12 cellular contexts compared by ENCODE assay signal in the genomic region with DNA sequence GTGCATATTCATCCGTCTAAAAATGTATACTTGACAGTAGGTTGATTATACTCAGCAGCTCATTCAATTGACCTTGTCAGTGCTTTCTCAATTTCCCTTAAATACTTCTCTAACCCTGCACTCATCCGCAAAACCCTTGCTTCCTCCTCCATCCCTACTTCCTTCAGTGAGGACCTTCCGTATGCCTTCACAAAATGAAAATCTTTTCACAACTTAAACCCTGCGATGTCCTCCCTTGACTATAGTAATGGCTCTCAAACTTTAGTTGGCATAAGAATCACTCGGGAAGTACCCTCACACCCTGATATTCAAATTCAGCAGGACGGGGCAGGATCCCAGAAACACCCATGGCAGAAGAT. TPM values are rescaled to one million over a fixed set of nuclear protein-coding genes. Genes with fewer than 3 reads are reported as not detected.
DNase-seq lines count a peak whose midpoint lies in the region; ATAC-seq and TF ChIP-seq lines count a peak whose summit lies in the region.
"Had no signal": no experiment of that assay in that cellular context is flagged by ENCODE, and none has a peak within 500 bp of the region (broad histone marks: within the 10 kb centered on the region; RNA-seq: fewer than 3 reads in every experiment).

No MANE protein-coding gene starts in this region.

- H3K4me1 Mint-ChIP-seq in MCF 10A (ENCODE audit: insufficient read depth, unreplicated experiment), result peaks cover 25% of the 10 kb centered on the region
- H3K4me1 Mint-ChIP-seq in effector memory CD8-positive, alpha-beta T cell (ENCODE audit: low read depth in 2 of 2), result peaks cover 52 to 54% of the 10 kb centered on the region in 2 donors

- 94% methylated on average over 6 of the region's 6 CpGs for WGBS in mammary epithelial cell (ENCODE audit: low coverage, missing lambda C conversion rate)

- H3K79me2 ChIP-seq in mammary epithelial cell (ENCODE audit: insufficient read depth, low read length), result peaks cover 78% of the 10 kb centered on the region
- H3K79me2 ChIP-seq in OCI-LY3 (ENCODE audit: low read length), result no peaks in the 10 kb centered on the region

- DNase-seq in MCF 10A (ENCODE audit: unreplicated experiment) (no peak), mammary epithelial cell (no peak), NCI-H82 treated with DMSO at 0.1 percent for 48 hours (lab: John Stamatoyannopoulos, UW; ENCODE audit: unreplicated experiment) (no peak), kidney glomerular epithelial cell (lab: John Stamatoyannopoulos, UW) (no peak)
- no peak for DNase-seq in effector memory CD8-positive, alpha-beta T cell
- DNase-seq: NCI-H1694, NCI-H748 treated with DMSO at 0.1 percent for 48 hours had no signal

- CTCF ChIA-PET in MCF 10A (lab: Yijun Ruan, JAX), result no interaction called here
- CTCF ChIA-PET in mammary epithelial cell (lab: Charles Lee; ENCODE audit: low non-redundant PET), result no interaction called here

- no peak overlapping the region for H3K9ac ChIP-seq in mammary epithelial cell (ENCODE audit: insufficient read depth, low read length)
- no peak overlapping the region for H3K9ac ChIP-seq in OCI-LY3 (ENCODE audit: low read length)

- H3K36me3 ChIP-seq in mammary epithelial cell (ENCODE audit: insufficient read depth, low read length) (no peaks in the 10 kb centered on the region), OCI-LY3 (replicated peaks; ENCODE audit: low read depth, low read length) (no peaks in the 10 kb centered on the region)

- in situ Hi-C loops in mammary epithelial cell (cut with MboI; ENCODE audit: low sequenced_read_pairs in 2 of 2), result no loop called here

- intact Hi-C loops in MCF 10A (cut with micrococcal nuclease), result no loop called here
- intact Hi-C loops in mammary epithelial cell (cut with micrococcal nuclease), result no loop called here

- H3K4me1 ChIP-seq in mammary epithelial cell (ENCODE audit: insufficient read depth, low read length) (peaks cover 16% of the 10 kb centered on the region), OCI-LY3 (ENCODE audit: low read length) (peaks cover 10% of the 10 kb centered on the region)

- POLR2A ChIA-PET in MCF 10A (lab: Yijun Ruan, JAX), result no interaction called here

- no peaks in the 10 kb centered on the region for H3K27me3 Mint-ChIP-seq in MCF 10A (ENCODE audit: insufficient read depth, unreplicated experiment)
- no peaks in the 10 kb centered on the region for H3K27me3 Mint-ChIP-seq in effector memory CD8-positive, alpha-beta T cell

- no peaks in the 10 kb centered on the region for H3K9me3 Mint-ChIP-seq in MCF 10A (ENCODE audit: unreplicated experiment)
- H3K9me3 Mint-ChIP-seq in effector memory CD8-positive, alpha-beta T cell, result no peaks in the 10 kb centered on the region
- H3K9me3 Mint-ChIP-seq: mesothelial cell of epicardium had no signal

- no peaks in the 10 kb centered on the region for H3K36me3 Mint-ChIP-seq in MCF 10A (ENCODE audit: insufficient read depth, unreplicated experiment)
- peaks cover 11% of the 10 kb centered on the region for H3K36me3 Mint-ChIP-seq in effector memory CD8-positive, alpha-beta T cell (ENCODE audit: insufficient read depth)
- H3K36me3 Mint-ChIP-seq: mesothelial cell of epicardium had no signal

- H3K4me3 ChIP-seq in mammary epithelial cell (replicated peaks in 1 of 3; ENCODE audit: insufficient read depth in 1 of 3, low read depth in 2 of 3, low read length in 3 of 3) (no peak overlapping the region), OCI-LY3 (ENCODE audit: low read length) (no peak overlapping the region)

- H3K27me3 ChIP-seq in mammary epithelial cell (ENCODE audit: insufficient read depth, low read length) (no peaks in the 10 kb centered on the region), OCI-LY3 (ENCODE audit: low read depth, low read length) (peaks cover 6% of the 10 kb centered on the region; the same call in 1 of the 2 replicates)

- BruUV-seq in MCF 10A (replicated peaks; lab: Mats Ljungman, UMichigan) (no TSS peak), mammary epithelial cell (replicated peaks; lab: Mats Ljungman, UMichigan) (no TSS peak)

- H2AFZ ChIP-seq in mammary epithelial cell (ENCODE audit: low read depth, low read length), result no peak overlapping the region
- no peak overlapping the region for H2AFZ ChIP-seq in OCI-LY3 (ENCODE audit: low read depth, low read length)

- H4K20me1 ChIP-seq in mammary epithelial cell (ENCODE audit: insufficient read depth, low read length), result no peaks in the 10 kb centered on the region
- H4K20me1 ChIP-seq in OCI-LY3 (ENCODE audit: insufficient read depth, low read length), result no peaks in the 10 kb centered on the region

- dilution Hi-C loops in mammary epithelial cell (cut with HindIII; ENCODE audit: low sequenced_read_pairs), result no loop called here

- H3K27ac Mint-ChIP-seq in MCF 10A (ENCODE audit: low read depth, unreplicated experiment), result peak overlapping the region; percentile 32
- peak overlapping the region; percentile 80 to 94 for H3K27ac Mint-ChIP-seq in effector memory CD8-positive, alpha-beta T cell
- H3K27ac Mint-ChIP-seq: progenitor cell of endocrine pancreas had no signal

- TF ChIP-seq CTCF in MCF 10A (IDR thresholded peaks at IDR 0.05; ENCODE audit: unreplicated experiment), result no peak
- TF ChIP-seq CTCF in mammary epithelial cell (conservative IDR thresholded peaks at IDR 0.05 in 1 of 2, IDR thresholded peaks at IDR 0.05 in 1 of 2; ENCODE audit: extremely low read depth in 1 of 2, insufficient read depth in 1 of 2, low read depth in 1 of 2, low read length in 2 of 2), result no peak
- no peak for TF ChIP-seq CTCF in OCI-LY3 (IDR thresholded peaks at IDR 0.05; ENCODE audit: low read depth, low read length)

- H3K9me3 ChIP-seq in mammary epithelial cell (replicated peaks; ENCODE audit: insufficient read depth, low read length) (no peaks in the 10 kb centered on the region), OCI-LY3 (ENCODE audit: insufficient read depth, low read length) (no peaks in the 10 kb centered on the region)

- H3K4me2 ChIP-seq in mammary epithelial cell (ENCODE audit: insufficient read depth, low read depth, low read length), result no peak overlapping the region
- 0 out of 2 replicates have a peak overlapping the region, but pooled peaks have one; percentile 4 for H3K4me2 ChIP-seq in OCI-LY3 (ENCODE audit: low read length)

- ATAC-seq in effector memory CD8-positive, alpha-beta T cell (replicated peaks), result no peak
- ATAC-seq in SK-N-SH treated with all-trans-retinoic acid at 6 μM for 48 hours, result no peak
- ATAC-seq in HG03139 (IDR thresholded peaks at IDR 0.05; ENCODE audit: unreplicated experiment), result no peak

- no peak overlapping the region for H3K27ac ChIP-seq in mammary epithelial cell (ENCODE audit: insufficient read depth, low read depth, low read length)
- H3K27ac ChIP-seq in OCI-LY3 (ENCODE audit: low read length), result no peak overlapping the region

- H3K4me3 Mint-ChIP-seq in MCF 10A (ENCODE audit: unreplicated experiment), result no peak overlapping the region
- H3K4me3 Mint-ChIP-seq in effector memory CD8-positive, alpha-beta T cell, result peak overlapping the region; percentile 75 to 87
- H3K4me3 Mint-ChIP-seq: mesothelial cell of epicardium had no signal

TF ChIP-seq in SK-N-SH treated with all-trans-retinoic acid at 6 μM for 48 hours, 23 proteins besides CTCF, POLR2A, EP300 and RAD21:
- TF ChIP-seq TOX (CRISPR knock-in tag; IDR thresholded peaks at IDR 0.05; ENCODE audit: borderline replicate concordance), result no peak
- no peak for TF ChIP-seq PPARA (CRISPR knock-in tag; IDR thresholded peaks at IDR 0.05; ENCODE audit: borderline replicate concordance)

RNA-seq across cellular contexts. Expression of a gene that starts 5.2 kb away (rescaled TPM):
- total RNA-seq in MCF 10A (2022) (6.3 and 9.3 TPM in 2 replicates), mammary epithelial cell (1 to 10 TPM; 2.3 to 8.2 TPM)
- polyA plus RNA-seq in mammary epithelial cell, result 4.6 TPM
- polyA minus RNA-seq in mammary epithelial cell, result 12.7 TPM
